ENCODE assay signal across 14 cellular contexts in the genomic region with DNA sequence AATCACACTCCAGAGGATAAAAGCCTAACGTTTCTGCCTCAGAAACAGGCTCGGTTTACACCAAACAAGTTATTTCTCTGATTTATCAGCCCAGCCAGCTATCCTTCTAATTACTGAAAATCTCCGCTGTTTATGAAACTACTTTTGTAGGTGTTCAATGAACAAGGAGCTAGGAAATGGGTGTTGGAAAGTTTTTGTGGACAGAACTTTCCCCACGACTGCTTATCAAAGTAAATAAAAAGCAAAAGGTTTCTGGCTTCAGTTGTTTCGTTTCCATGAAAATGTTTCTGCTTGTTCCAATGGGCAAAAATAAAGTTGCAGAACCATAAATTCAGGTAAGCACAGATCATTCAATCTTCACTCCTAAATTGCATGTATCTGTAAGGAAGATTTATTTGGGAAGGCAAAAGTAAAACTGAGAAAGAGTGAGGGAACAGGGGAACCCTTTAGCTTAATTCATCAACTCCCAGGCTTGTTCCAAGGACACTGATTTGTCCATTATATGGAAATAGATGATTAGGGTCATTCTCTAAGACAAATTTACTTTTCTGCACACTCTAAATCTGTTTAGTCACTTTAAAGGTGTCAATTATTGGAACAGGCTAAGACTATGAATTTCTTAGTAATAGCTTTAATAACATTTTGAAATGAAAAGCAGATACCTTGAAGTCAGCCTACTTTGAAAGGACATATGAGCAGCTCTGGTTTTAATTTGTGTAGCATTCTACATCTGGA.
DNase-seq lines count a peak whose midpoint lies in the region; ATAC-seq, FAIRE-seq and TF ChIP-seq lines count a peak whose summit lies in the region.
"Had no signal": no experiment of that assay in that cellular context is flagged by ENCODE, and none has a peak within 500 bp of the region (broad histone marks: within the 10 kb centered on the region; RNA-seq: fewer than 3 reads in every experiment).

No MANE protein-coding gene starts in this region.

- H3K4me1 ChIP-seq in ES-I3 (ENCODE audit: insufficient read depth, low read length): no peaks in the 10 kb centered on the region
- peaks cover 9% of the 10 kb centered on the region for H3K4me1 ChIP-seq in astrocyte (ENCODE audit: insufficient read depth, low read length)
- peaks cover 18% of the 10 kb centered on the region for H3K4me1 ChIP-seq in iPS-15b (ENCODE audit: control insufficient read depth, insufficient read depth, low read length)

- DNase-seq in astrocyte (ENCODE audit: low read depth): no peak
- no peak for DNase-seq in progenitor cell of endocrine pancreas (ENCODE audit: low spot score, unreplicated experiment)
- DNase-seq in stimulated activated CD4-positive, alpha-beta T cell treated with anti-CD3 and anti-CD28 coated beads, Interleukin-1b, Interleukin-23, amount 100 ng/mL, for 48 hours: no peak
- DNase-seq in SHP77 (lab: John Stamatoyannopoulos, UW): no peak
- no peak for DNase-seq in GM13976 (ENCODE audit: low spot score)
- DNase-seq: activated CD8-positive, alpha-beta T cell treated with anti-CD3 and anti-CD28 coated beads, Interleukin-2, amount 10 ng/mL, durations not matched to agents 7 days and 5 days; activated naive CD4-positive, alpha-beta T cell treated with anti-CD3 and anti-CD28 coated beads, Interleukin-2, amount 10 ng/mL, durations not matched to agents 7 days and 5 days; NCI-H345; stimulated activated CD8-positive, alpha-beta memory T cell treated with anti-CD3 and anti-CD28 coated beads, Interleukin-4, amount 100 ng/mL, for 48 hours; T-helper 9 cell had no signal

- peaks cover 4% of the 10 kb centered on the region for H3K9me3 Mint-ChIP-seq in astrocyte (ENCODE audit: unreplicated experiment)
- no peaks in the 10 kb centered on the region for H3K9me3 Mint-ChIP-seq in progenitor cell of endocrine pancreas (ENCODE audit: low read depth)
- H3K9me3 Mint-ChIP-seq: activated naive CD4-positive, alpha-beta T cell treated with anti-CD3 and anti-CD28 coated beads, Interleukin-2, amount 10 ng/mL, durations not matched to agents 7 days and 5 days had no signal

- H3K4me1 Mint-ChIP-seq in astrocyte (ENCODE audit: low read depth, unreplicated experiment): peaks cover 8% of the 10 kb centered on the region
- H3K4me1 Mint-ChIP-seq in progenitor cell of endocrine pancreas (ENCODE audit: low read depth): peaks cover 33% of the 10 kb centered on the region

- peak; percentile 5 for FAIRE-seq in astrocyte (lab: Jason Lieb, UNC)

- peak overlapping the region; percentile 28; the same call in 1 of the 2 replicates for H3K9ac ChIP-seq in ES-I3 (ENCODE audit: low read depth, low read length)
- peak overlapping the region; percentile 54 for H3K9ac ChIP-seq in astrocyte (ENCODE audit: low read length)
- no peak overlapping the region for H3K9ac ChIP-seq in iPS-15b (ENCODE audit: low read depth, low read length)

- peak overlapping the region; percentile 95 for H2AFZ ChIP-seq in astrocyte (ENCODE audit: low read depth, low read length)

- H3K27ac Mint-ChIP-seq in astrocyte (ENCODE audit: unreplicated experiment) (no peak overlapping the region), progenitor cell of endocrine pancreas (no peak overlapping the region)
- H3K27ac Mint-ChIP-seq: activated CD8-positive, alpha-beta T cell treated with anti-CD3 and anti-CD28 coated beads, Interleukin-2, amount 10 ng/mL, durations not matched to agents 7 days and 5 days; activated naive CD4-positive, alpha-beta T cell treated with anti-CD3 and anti-CD28 coated beads, Interleukin-2, amount 10 ng/mL, durations not matched to agents 7 days and 5 days had no signal

- H3K4me2 ChIP-seq in astrocyte (ENCODE audit: low read length): peak overlapping the region; percentile 93

- TF ChIP-seq CTCF in astrocyte (IDR thresholded peaks at IDR 0.05; ENCODE audit: insufficient read depth, low read depth, low read length) (no peak), progenitor cell of endocrine pancreas (IDR thresholded peaks at IDR 0.05; ENCODE audit: unreplicated experiment) (no peak), GM13976 (IDR thresholded peaks at IDR 0.05; ENCODE audit: borderline replicate concordance, control extremely low read depth, extremely low read depth, insufficient read depth, missing control alignments) (no peak)

- H3K36me3 Mint-ChIP-seq in astrocyte (ENCODE audit: low read depth, unreplicated experiment) (no peaks in the 10 kb centered on the region), progenitor cell of endocrine pancreas (ENCODE audit: insufficient read depth) (no peaks in the 10 kb centered on the region)
- H3K36me3 Mint-ChIP-seq: activated naive CD4-positive, alpha-beta T cell treated with anti-CD3 and anti-CD28 coated beads, Interleukin-2, amount 10 ng/mL, durations not matched to agents 7 days and 5 days had no signal

- no peak overlapping the region for H3K27ac ChIP-seq in astrocyte (ENCODE audit: low read depth, low read length)
- H3K27ac ChIP-seq: C4-2B had no signal

- no peaks in the 10 kb centered on the region for H3K9me3 ChIP-seq in ES-I3 (ENCODE audit: control insufficient read depth, insufficient read depth, low read length)
- no peaks in the 10 kb centered on the region for H3K9me3 ChIP-seq in astrocyte (ENCODE audit: insufficient read depth, low read depth, low read length)
- no peaks in the 10 kb centered on the region for H3K9me3 ChIP-seq in iPS-15b (ENCODE audit: control insufficient read depth, insufficient read depth, low read length)

- H3K27me3 ChIP-seq in astrocyte (ENCODE audit: insufficient read depth, low read length): peaks cover 8% of the 10 kb centered on the region
- peaks cover 50% of the 10 kb centered on the region for H3K27me3 ChIP-seq in iPS-15b (ENCODE audit: control insufficient read depth, insufficient read depth, low read length)

- no peaks in the 10 kb centered on the region for H3K79me2 ChIP-seq in astrocyte (ENCODE audit: insufficient read depth, low read length)

- peak overlapping the region; percentile 78 for H3K4me3 Mint-ChIP-seq in astrocyte (ENCODE audit: unreplicated experiment)
- peak overlapping the region; percentile 68 for H3K4me3 Mint-ChIP-seq in progenitor cell of endocrine pancreas (ENCODE audit: low read depth)
- H3K4me3 Mint-ChIP-seq: activated CD8-positive, alpha-beta T cell treated with anti-CD3 and anti-CD28 coated beads, Interleukin-2, amount 10 ng/mL, durations not matched to agents 7 days and 5 days; activated naive CD4-positive, alpha-beta T cell treated with anti-CD3 and anti-CD28 coated beads, Interleukin-2, amount 10 ng/mL, durations not matched to agents 7 days and 5 days had no signal

- H3K36me3 ChIP-seq in ES-I3 (ENCODE audit: insufficient read depth, low read length): no peaks in the 10 kb centered on the region
- no peaks in the 10 kb centered on the region for H3K36me3 ChIP-seq in astrocyte (ENCODE audit: insufficient read depth, low read length)
- no peaks in the 10 kb centered on the region for H3K36me3 ChIP-seq in iPS-15b (ENCODE audit: control insufficient read depth, insufficient read depth, low read length)

- no peaks in the 10 kb centered on the region for H4K20me1 ChIP-seq in astrocyte (ENCODE audit: insufficient read depth, low read length)

- peaks cover 43% of the 10 kb centered on the region for H3K27me3 Mint-ChIP-seq in astrocyte (ENCODE audit: low read depth, unreplicated experiment)
- H3K27me3 Mint-ChIP-seq in progenitor cell of endocrine pancreas: peaks cover 95% of the 10 kb centered on the region

- in situ Hi-C loops in GM13976 (cut with MboI; ENCODE audit: low sequenced_read_pairs, unreplicated experiment): no loop called here

- no peak for ATAC-seq in GM19395 (IDR thresholded peaks at IDR 0.05; ENCODE audit: unreplicated experiment)
- ATAC-seq: activated CD8-positive, alpha-beta T cell treated with anti-CD3 and anti-CD28 coated beads, Interleukin-2, amount 10 ng/mL, durations not matched to agents 7 days and 5 days had no signal

- H3K4me3 ChIP-seq in astrocyte (ENCODE audit: insufficient read depth, low read depth, low read length) (peak overlapping the region; percentile 53), iPS-15b (ENCODE audit: low read depth, low read length) (peak overlapping the region; percentile 60)
